In genomic region chr5:139342423-139342723, GRCh38 we compare ENCODE assay signal across 8 cellular contexts. TPM values are rescaled to one million over a fixed set of nuclear protein-coding genes. Genes with fewer than 3 reads are reported as not detected.
A peak's percentile ranks its signal among the peaks of the same experiment; 100 is the strongest.
DNase-seq lines count a peak whose midpoint lies in the region; ATAC-seq and TF ChIP-seq lines count a peak whose summit lies in the region.

No MANE protein-coding gene starts in this region.

- H3K4me1 Mint-ChIP-seq in activated T-cell treated with anti-CD3 and anti-CD28 coated beads, Interleukin-2, amount 50 U/mL, for 72 hours (ENCODE audit: low read depth): peaks cover 59% of the 10 kb centered on the region

- H3K4me3 ChIP-seq in iPS-18a (ENCODE audit: low read length): peak overlapping the region; percentile 86
- peak overlapping the region; percentile 95 to 99 (median 97) for H3K4me3 ChIP-seq in subcutaneous abdominal adipose tissue (ENCODE audit: low read depth in 1 of 5, low read length in 5 of 5)

- no peaks in the 10 kb centered on the region for H3K27me3 Mint-ChIP-seq in activated T-cell treated with anti-CD3 and anti-CD28 coated beads, Interleukin-2, amount 50 U/mL, for 72 hours (ENCODE audit: low read depth)

- in situ Hi-C loops in GM13977 (cut with MboI; ENCODE audit: low pct_unique_long_range_greater_than_20kb, low sequenced_read_pairs, unreplicated experiment): no loop called here

- peak overlapping the region; percentile 85 to 96 for H3K4me3 Mint-ChIP-seq in activated T-cell treated with anti-CD3 and anti-CD28 coated beads, Interleukin-2, amount 50 U/mL, for 72 hours

- no peaks in the 10 kb centered on the region for H3K9me3 Mint-ChIP-seq in activated T-cell treated with anti-CD3 and anti-CD28 coated beads, Interleukin-2, amount 50 U/mL, for 72 hours

- H3K36me3 ChIP-seq in iPS-18a (ENCODE audit: control insufficient read depth, low read depth, low read length) (no peaks in the 10 kb centered on the region), subcutaneous abdominal adipose tissue (ENCODE audit: control insufficient read depth in 5 of 5, insufficient read depth in 5 of 5, low read length in 5 of 5) (peaks cover 0 to 3% (median 0%) of the 10 kb centered on the region in 5 donors)

- H3K27ac Mint-ChIP-seq in activated T-cell treated with anti-CD3 and anti-CD28 coated beads, Interleukin-2, amount 50 U/mL, for 72 hours: peak overlapping the region; percentile 75

- H3K4me1 ChIP-seq in iPS-18a (ENCODE audit: control insufficient read depth, low read depth, low read length) (peaks cover 8% of the 10 kb centered on the region), subcutaneous abdominal adipose tissue (ENCODE audit: control insufficient read depth in 5 of 5, insufficient read depth in 5 of 5, low read length in 5 of 5) (peaks cover 4 to 36% (median 31%) of the 10 kb centered on the region in 5 donors)

- H3K27me3 ChIP-seq in iPS-18a (ENCODE audit: control insufficient read depth, insufficient read depth, low read length): no peaks in the 10 kb centered on the region
- no peaks in the 10 kb centered on the region for H3K27me3 ChIP-seq in subcutaneous abdominal adipose tissue (ENCODE audit: control insufficient read depth in 5 of 5, insufficient read depth in 4 of 5, low read length in 5 of 5)

- H3K9ac ChIP-seq in iPS-18a (ENCODE audit: low read length) (peak overlapping the region; percentile 97), subcutaneous abdominal adipose tissue (ENCODE audit: low read length in 5 of 5) (peak overlapping the region; percentile 87 to 97 (median 95))

- ATAC-seq in HG02852 (IDR thresholded peaks at IDR 0.05; ENCODE audit: unreplicated experiment): peak; percentile 54
- no peak for ATAC-seq in activated T-cell treated with anti-CD3 and anti-CD28 coated beads, Interleukin-2, amount 50 U/mL, for 72 hours (replicated peaks in 1 of 2)

- no peak overlapping the region for H3K27ac ChIP-seq in iPS-18a (ENCODE audit: low read length)
- peak overlapping the region; percentile 99 for H3K27ac ChIP-seq in subcutaneous abdominal adipose tissue (ENCODE audit: low read depth, low read length)

- peaks cover 3 to 14% of the 10 kb centered on the region in 2 donors for H3K36me3 Mint-ChIP-seq in activated T-cell treated with anti-CD3 and anti-CD28 coated beads, Interleukin-2, amount 50 U/mL, for 72 hours (ENCODE audit: insufficient read depth in 2 of 2)

- H3K9me3 ChIP-seq in iPS-18a (ENCODE audit: control insufficient read depth, low read depth, low read length): no peaks in the 10 kb centered on the region
- no peaks in the 10 kb centered on the region for H3K9me3 ChIP-seq in subcutaneous abdominal adipose tissue (ENCODE audit: control insufficient read depth in 5 of 5, low read length in 5 of 5)

- DNase-seq in GM13977 (ENCODE audit: low spot score): peak; percentile 85
- DNase-seq in activated T-cell treated with anti-CD3 and anti-CD28 coated beads, Interleukin-2, amount 50 U/mL, for 72 hours: peak in 1 of 2 donors; percentile 87
- no peak for DNase-seq in LoVo (ENCODE audit: low spot score)
- DNase-seq in T1000 (lab: John Stamatoyannopoulos, UW): no peak
- DNase-seq in NCI-H1436 (lab: John Stamatoyannopoulos, UW): no peak

- no peak for TF ChIP-seq CTCF in GM13977 (IDR thresholded peaks at IDR 0.05; ENCODE audit: extremely low read depth, insufficient read depth, missing control alignments)

RNA-seq across cellular contexts. Expression of gene PAIP2, which starts 0.7 kb away (rescaled TPM):
- 100 to 1,000 TPM; 141 to 144 TPM for total RNA-seq in activated T-cell treated with anti-CD3 and anti-CD28 coated beads, Interleukin-2, amount 50 U/mL, for 72 hours

RNA-seq across cellular contexts. Expression of gene SLC23A1, which starts 40.7 kb away (rescaled TPM):
- 1 to 10 TPM; 1.9 to 2.8 TPM for total RNA-seq in activated T-cell treated with anti-CD3 and anti-CD28 coated beads, Interleukin-2, amount 50 U/mL, for 72 hours

RNA-seq across cellular contexts. Expression of gene MZB1, which starts 47.3 kb away (rescaled TPM):
- total RNA-seq in activated T-cell treated with anti-CD3 and anti-CD28 coated beads, Interleukin-2, amount 50 U/mL, for 72 hours: 10 to 100 TPM; 19.7 to 27.3 TPM

RNA-seq across cellular contexts. Expression of gene MATR3, which starts 48.8 kb away (rescaled TPM):
- 100 to 1,000 TPM; 124 to 164 TPM for total RNA-seq in activated T-cell treated with anti-CD3 and anti-CD28 coated beads, Interleukin-2, amount 50 U/mL, for 72 hours

RNA-seq across cellular contexts. Expression of gene PROB1, which starts 52.5 kb away (rescaled TPM):
- 1 to 10 TPM; 3.1 to 4.6 TPM for total RNA-seq in activated T-cell treated with anti-CD3 and anti-CD28 coated beads, Interleukin-2, amount 50 U/mL, for 72 hours
